In genomic region chr7:86926732-86927131, GRCh38 we compare ENCODE assay signal across 8 cellular contexts.
DNase-seq lines count a peak whose midpoint lies in the region; ATAC-seq and TF ChIP-seq lines count a peak whose summit lies in the region.

No MANE protein-coding gene starts in this region.

- peak; percentile 78 for TF ChIP-seq CTCF in AG09309 (IDR thresholded peaks at IDR 0.05; ENCODE audit: control insufficient read depth, insufficient read depth, low read depth, low read length, missing control alignments)
- peak; percentile 66 for TF ChIP-seq CTCF in WERI-Rb-1 (IDR thresholded peaks at IDR 0.05; ENCODE audit: low read depth, low read length)
- peak; percentile 36 to 76 (median 67) for TF ChIP-seq CTCF in spleen (IDR thresholded peaks at IDR 0.05 in 8 of 11, conservative IDR thresholded peaks at IDR 0.05 in 3 of 11)

- H3K4me1 ChIP-seq in spleen = no peaks in the 10 kb centered on the region

- peak; percentile 74 for ATAC-seq in HG02642 (IDR thresholded peaks at IDR 0.05; ENCODE audit: poor library complexity, unreplicated experiment)
- no peak for ATAC-seq in HG03108 (IDR thresholded peaks at IDR 0.05; ENCODE audit: unreplicated experiment)

- H3K27ac ChIP-seq in WERI-Rb-1 = no peak overlapping the region
- no peak overlapping the region for H3K27ac ChIP-seq in spleen

- H3K9me3 ChIP-seq in WERI-Rb-1 (ENCODE audit: severe bottlenecking) (no peaks in the 10 kb centered on the region), spleen (no peaks in the 10 kb centered on the region)

- H3K27me3 ChIP-seq in WERI-Rb-1 (ENCODE audit: insufficient read depth, low read depth, severe bottlenecking) (no peaks in the 10 kb centered on the region), spleen (replicated peaks in 1 of 7) (no peaks in the 10 kb centered on the region)

- no peak overlapping the region for H3K4me3 ChIP-seq in AG09309 (ENCODE audit: control insufficient read depth, low read depth, low read length)
- no peak overlapping the region for H3K4me3 ChIP-seq in WERI-Rb-1 (ENCODE audit: low read depth, low read length)
- no peak overlapping the region for H3K4me3 ChIP-seq in spleen

- DNase-seq in AG09309 (ENCODE audit: low read depth) (peak; percentile 24), G401 (ENCODE audit: low spot score) (peak; percentile 73), NCI-H2107 treated with DMSO at 0.1 percent for 48 hours (lab: John Stamatoyannopoulos, UW; ENCODE audit: unreplicated experiment) (peak; percentile 69), WERI-Rb-1 (peak; percentile 36), germinal center (ENCODE audit: low spot score) (peak; percentile 51), spleen (no peak)

- in situ Hi-C loops in G401 (cut with HindIII; ENCODE audit: low sequenced_read_pairs) = no loop called here

- H3K36me3 ChIP-seq in WERI-Rb-1 (no peaks in the 10 kb centered on the region), spleen (peaks cover 0 to 6% (median 0%) of the 10 kb centered on the region in 6 donors)

- WGBS in spleen, 5 donors = 8 to 14% (median 12%) methylated on average over 2 of the region's 2 CpGs

- intact Hi-C loops in spleen (cut with DNase I; ENCODE audit: low total_unique reads) = loop anchor here (5.0 kb wide), 1 partner anchor 311 kb away; no protein-coding TSS in a partner anchor

- TF ChIP-seq POLR2A in spleen (IDR thresholded peaks at IDR 0.05) = no peak
